In genomic region chr1:91682882-91683597, GRCh38 we compare ENCODE assay signal across 1 cellular context.
TF ChIP-seq lines count a peak whose summit lies in the region.

No MANE protein-coding gene starts in this region.

TF ChIP-seq in H1, 55 proteins besides CTCF, POLR2A, EP300 and RAD21:
- no peak for TF ChIP-seq CHD1 (IDR thresholded peaks at IDR 0.05; ENCODE audit: low read depth, low read length)
